ENCODE assay signal across 8 cellular contexts in genomic region chr9:136686534-136686793, GRCh38. TPM values are rescaled to one million over a fixed set of nuclear protein-coding genes. Genes with fewer than 3 reads are reported as not detected.
A peak's percentile ranks its signal among the peaks of the same experiment; 100 is the strongest.
DNase-seq lines count a peak whose midpoint lies in the region; ATAC-seq, FAIRE-seq and TF ChIP-seq lines count a peak whose summit lies in the region.

No MANE protein-coding gene starts in this region.

- H3K4me3 ChIP-seq in AG04449 (ENCODE audit: low read depth, low read length): peak overlapping the region; percentile 70
- peak overlapping the region; percentile 81 for H3K4me3 ChIP-seq in bronchial epithelial cell (ENCODE audit: low read depth, low read length)
- H3K4me3 ChIP-seq in mucosa of stomach (ENCODE audit: low read length): peak overlapping the region; percentile 69

- peak; percentile 5 for ATAC-seq in HG02885 (IDR thresholded peaks at IDR 0.05; ENCODE audit: poor library complexity, unreplicated experiment)

- H3K9ac ChIP-seq in mucosa of stomach (ENCODE audit: low read length): peak overlapping the region; percentile 86

- CTCF ChIA-PET in AG04449 (lab: Yijun Ruan, JAX): interaction anchor here (1.3 to 2.9 kb wide), 2 partner anchors 12 to 14 kb away, joined by 4 to 21 read pairs; no protein-coding TSS in a partner anchor

- H3K36me3 ChIP-seq in bronchial epithelial cell (ENCODE audit: control insufficient read depth, insufficient read depth, low read length) (peaks cover 4% of the 10 kb centered on the region), mucosa of stomach (ENCODE audit: control insufficient read depth, insufficient read depth, low read length) (no peaks in the 10 kb centered on the region)

- peaks cover 56% of the 10 kb centered on the region for H3K4me1 ChIP-seq in mucosa of stomach (ENCODE audit: control insufficient read depth, insufficient read depth, low read length)

- no peaks in the 10 kb centered on the region for H3K27me3 ChIP-seq in bronchial epithelial cell (ENCODE audit: control insufficient read depth, insufficient read depth, low read length)
- H3K27me3 ChIP-seq in mucosa of stomach (ENCODE audit: control insufficient read depth, insufficient read depth, low read length): no peaks in the 10 kb centered on the region

- TF ChIP-seq CTCF in AG04449 (IDR thresholded peaks at IDR 0.05; ENCODE audit: insufficient read depth, low read length, missing control alignments) (no peak), bronchial epithelial cell (IDR thresholded peaks at IDR 0.05; ENCODE audit: insufficient read depth, low read length, severe bottlenecking) (no peak)

- no peaks in the 10 kb centered on the region for H3K9me3 ChIP-seq in mucosa of stomach (ENCODE audit: control insufficient read depth, low read length)

- FAIRE-seq in bronchial epithelial cell (lab: Jason Lieb, UNC): no peak
- no peak for FAIRE-seq in urothelium cell line (lab: Jason Lieb, UNC)
- no peak for FAIRE-seq in HTR-8/SVneo (lab: Jason Lieb, UNC)

- POLR2A ChIA-PET in AG04449 (lab: Yijun Ruan, JAX): interaction anchor here (1.0 kb wide), 1 partner anchor 42 kb away, joined by 8 read pairs; no protein-coding TSS in a partner anchor

- DNase-seq in AG04449 (ENCODE audit: low read depth, low spot score) (no peak), bronchial epithelial cell (ENCODE audit: low read depth) (no peak), urothelium cell line (ENCODE audit: low spot score) (no peak), NCI-H345 treated with DMSO at 0.1 percent for 48 hours (lab: John Stamatoyannopoulos, UW; ENCODE audit: unreplicated experiment) (no peak), HTR-8/SVneo (ENCODE audit: insufficient read length, low spot score) (no peak), NCI-H2227 treated with DMSO at 0.1 percent for 48 hours (lab: John Stamatoyannopoulos, UW) (no peak)

RNA-seq across cellular contexts. Expression of gene AGPAT2, which starts 0.8 kb away (rescaled TPM):
- 41.9 and 52.0 TPM in 2 replicates for total RNA-seq in bronchial epithelial cell

RNA-seq across cellular contexts. Expression of gene EGFL7, which starts 23.7 kb away (rescaled TPM):
- total RNA-seq in bronchial epithelial cell: 11.8 and 18.1 TPM in 2 replicates

RNA-seq across cellular contexts. Expression of gene DIPK1B, which starts 25.9 kb away (rescaled TPM):
- total RNA-seq in bronchial epithelial cell: 0.13 TPM in 1 of 2 replicates, not detected in the other

RNA-seq across cellular contexts. Expression of gene LCN10, which starts 56.3 kb away (rescaled TPM):
- total RNA-seq in bronchial epithelial cell: not detected in 2 replicates
